ENCODE assay signal across 29 cellular contexts in the genomic region with DNA sequence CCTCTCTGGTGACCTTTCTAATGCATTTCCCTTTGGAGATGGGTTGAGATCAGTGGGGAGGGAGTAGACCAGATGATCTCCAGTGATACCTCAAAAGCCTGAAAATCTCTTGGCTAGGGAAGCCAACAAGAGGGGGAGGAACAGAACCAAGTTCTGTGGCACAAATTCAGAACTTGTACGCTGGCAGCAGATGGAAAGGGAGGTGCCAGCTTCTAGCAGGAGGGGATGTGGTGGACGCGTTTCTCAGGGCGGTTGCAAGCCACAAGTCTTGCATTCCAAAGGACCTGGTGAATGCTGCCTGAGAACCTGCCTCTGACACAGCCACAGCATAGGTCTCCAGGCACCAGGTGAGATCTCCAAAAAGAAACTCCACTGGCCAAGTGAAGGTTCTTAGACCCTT. TPM values are rescaled to one million over a fixed set of nuclear protein-coding genes. Genes with fewer than 3 reads are reported as not detected.
DNase-seq lines count a peak whose midpoint lies in the region; TF ChIP-seq lines count a peak whose summit lies in the region.
"Had no signal": no experiment of that assay in that cellular context is flagged by ENCODE, and none has a peak within 500 bp of the region (broad histone marks: within the 10 kb centered on the region; RNA-seq: fewer than 3 reads in every experiment).

No MANE protein-coding gene starts in this region.

- no peaks in the 10 kb centered on the region for H3K36me3 Mint-ChIP-seq in H9 (ENCODE audit: insufficient read depth in 1 of 3, low read depth in 3 of 3)
- H3K36me3 Mint-ChIP-seq: activated CD8-positive, alpha-beta memory T cell treated with anti-CD3 and anti-CD28 coated beads, Interleukin-2, amount 10 ng/mL, durations not matched to agents 7 days and 5 days; CD8-positive, alpha-beta memory T cell; immature natural killer cell had no signal

- no peak overlapping the region for H3K4ac ChIP-seq in H9 (ENCODE audit: low read depth, low read length)

- H3K27ac Mint-ChIP-seq in H9: no peak overlapping the region; a peak in 1 of 7 replicates
- H3K27ac Mint-ChIP-seq: activated CD8-positive, alpha-beta memory T cell treated with anti-CD3 and anti-CD28 coated beads, Interleukin-2, amount 10 ng/mL, durations not matched to agents 7 days and 5 days; CD8-positive, alpha-beta memory T cell; immature natural killer cell; T-helper 1 cell treated with Interleukin-12 subunit alpha and Interleukin-12 subunit beta and Interleukin-4 antibody, amounts not matched to agents 30 μg/mL and 1 μg/mL, for 36 hours had no signal

- peak overlapping the region; percentile 34 for H4K5ac ChIP-seq in H9 (ENCODE audit: insufficient read length, low read depth, low read length)

- intact Hi-C loops in thyroid gland (cut with DNase I): no loop called here

- no peak overlapping the region for H2BK15ac ChIP-seq in H9 (ENCODE audit: low read depth, low read length)

- H3K79me1 ChIP-seq in H9 (ENCODE audit: insufficient read depth, low read depth, low read length, poor library complexity, severe bottlenecking): no peaks in the 10 kb centered on the region

- no peaks in the 10 kb centered on the region for H3K23me2 ChIP-seq in H9 (ENCODE audit: insufficient read length, low read depth, low read length, poor library complexity, severe bottlenecking)

- no peak overlapping the region for H3K4me2 ChIP-seq in H9 (ENCODE audit: insufficient read depth, insufficient read length, low read length)
- H3K4me2 ChIP-seq: SK-N-SH had no signal

- no peaks in the 10 kb centered on the region for H3K4me1 Mint-ChIP-seq in H9
- H3K4me1 Mint-ChIP-seq: activated CD8-positive, alpha-beta memory T cell treated with anti-CD3 and anti-CD28 coated beads, Interleukin-2, amount 10 ng/mL, durations not matched to agents 7 days and 5 days; CD8-positive, alpha-beta memory T cell; central memory CD8-positive, alpha-beta T cell; immature natural killer cell; neural crest cell had no signal

- H3K23ac ChIP-seq in H9 (ENCODE audit: insufficient read length, low read depth, low read length): no peak overlapping the region

- H4K20me1 ChIP-seq in H9 (ENCODE audit: control insufficient read depth, insufficient read depth, insufficient read length): no peaks in the 10 kb centered on the region

- peaks cover 34% of the 10 kb centered on the region for H3K27me3 Mint-ChIP-seq in H9 (ENCODE audit: low read depth)
- H3K27me3 Mint-ChIP-seq: activated CD8-positive, alpha-beta memory T cell treated with anti-CD3 and anti-CD28 coated beads, Interleukin-2, amount 10 ng/mL, durations not matched to agents 7 days and 5 days had no signal

- no peak for DNase-seq in H9
- no peak for DNase-seq in coronary artery (ENCODE audit: low spot score)
- DNase-seq in thyroid gland: peak; percentile 34 to 39
- no peak for DNase-seq in NCI-H2171 (lab: John Stamatoyannopoulos, UW)
- no peak for DNase-seq in stimulated activated CD4-positive, alpha-beta T cell treated with anti-CD3 and anti-CD28 coated beads, Interleukin-15, amount 100 ng/mL, for 24 hours
- no peak for DNase-seq in NCI-H2196 treated with DMSO at 0.1 percent for 48 hours (lab: John Stamatoyannopoulos, UW; ENCODE audit: unreplicated experiment)
- DNase-seq: ACHN; activated CD4-positive, CD25-positive, alpha-beta regulatory T cell; activated CD8-positive, alpha-beta memory T cell treated with anti-CD3 and anti-CD28 coated beads, Interleukin-2, amount 10 ng/mL, durations not matched to agents 7 days and 5 days; activated T-cell treated with anti-CD3 and anti-CD28 coated beads, Interleukin-2, amount 50 U/mL, for 4 hours; CD8-positive, alpha-beta memory T cell; dermis blood vessel endothelial cell; gastrocnemius medialis; H7; hypothalamus; immature natural killer cell; KBM-7; NCI-H1092; NCI-H187; NCI-H524 treated with DMSO at 0.1 percent for 48 hours; NK-92 treated with Interleukin-12 subunit alpha and Interleukin-12 subunit beta, amount 100 ng/mL, for 24 hours; pancreas; PC-3; SK-N-SH; stimulated activated CD4-positive, alpha-beta T cell treated with anti-CD3 and anti-CD28 coated beads, Interleukin-4, amount 100 ng/mL, for 4 hours had no signal

- no peak overlapping the region for H2BK5ac ChIP-seq in H9 (ENCODE audit: insufficient read length, low read length)

- no peak overlapping the region for H4K8ac ChIP-seq in H9 (replicated peaks; ENCODE audit: insufficient read length, low read depth, low read length)

- TF ChIP-seq CTCF in H9 (conservative IDR thresholded peaks at IDR 0.05): no peak
- TF ChIP-seq CTCF in coronary artery (IDR thresholded peaks at IDR 0.05): no peak
- TF ChIP-seq CTCF in thyroid gland (IDR thresholded peaks at IDR 0.05): no peak

- H2BK12ac ChIP-seq in H9 (ENCODE audit: insufficient read length, low read depth, low read length): no peak overlapping the region

- WGBS in H9 (ENCODE audit: extremely low coverage, insufficient read length, low lambda C conversion rate): no CpG with 5 or more reads among the region's 4 CpGs
- WGBS in thyroid gland, 2 donors: 51 to 53% methylated on average over 4 of the region's 4 CpGs

- no peaks in the 10 kb centered on the region for H3K27me3 ChIP-seq in H9 (ENCODE audit: insufficient read depth, low read length)
- H3K27me3 ChIP-seq in muscle layer of duodenum (ENCODE audit: low read depth, low read length): no peaks in the 10 kb centered on the region
- no peaks in the 10 kb centered on the region for H3K27me3 ChIP-seq in thyroid gland
- H3K27me3 ChIP-seq: gastrocnemius medialis, pancreas had no signal

- no peak overlapping the region for H4K91ac ChIP-seq in H9 (ENCODE audit: insufficient read length, low read depth, low read length)

- H3T11ph ChIP-seq in H9 (ENCODE audit: low read length): no peak overlapping the region

- H3K9me3 ChIP-seq in H9 (ENCODE audit: control insufficient read depth, low read depth, low read length) (no peaks in the 10 kb centered on the region), muscle layer of duodenum (ENCODE audit: control insufficient read depth in 1 of 2, low read length in 2 of 2) (peaks cover 0 to 5% of the 10 kb centered on the region in 2 donors), thyroid gland (no peaks in the 10 kb centered on the region)
- H3K9me3 ChIP-seq: gastrocnemius medialis, pancreas, SK-N-SH had no signal

- no peak overlapping the region for H2AK5ac ChIP-seq in H9 (ENCODE audit: insufficient read length, low read length)

- H3K9me3 Mint-ChIP-seq in H9: no peaks in the 10 kb centered on the region
- H3K9me3 Mint-ChIP-seq: central memory CD8-positive, alpha-beta T cell; neural crest cell; T-helper 1 cell treated with Interleukin-12 subunit alpha and Interleukin-12 subunit beta and Interleukin-4 antibody, amounts not matched to agents 30 μg/mL and 1 μg/mL, for 36 hours had no signal

- H2BK20ac ChIP-seq in H9 (ENCODE audit: low read depth, low read length, poor library complexity, severe bottlenecking): no peak overlapping the region

- no peak overlapping the region for H2BK120ac ChIP-seq in H9 (ENCODE audit: low read depth, low read length, poor library complexity, severe bottlenecking)

- H3K18ac ChIP-seq in H9 (ENCODE audit: insufficient read length, low read depth, low read length): no peak overlapping the region

- H3K4me3 Mint-ChIP-seq in H9: no peak overlapping the region
- H3K4me3 Mint-ChIP-seq: activated CD8-positive, alpha-beta memory T cell treated with anti-CD3 and anti-CD28 coated beads, Interleukin-2, amount 10 ng/mL, durations not matched to agents 7 days and 5 days; activated T-cell treated with anti-CD3 and anti-CD28 coated beads, Interleukin-2, amount 50 U/mL, for 4 hours; CD8-positive, alpha-beta memory T cell; central memory CD8-positive, alpha-beta T cell; immature natural killer cell; neural crest cell; T-helper 1 cell treated with Interleukin-12 subunit alpha and Interleukin-12 subunit beta and Interleukin-4 antibody, amounts not matched to agents 30 μg/mL and 1 μg/mL, for 36 hours had no signal

- no peak overlapping the region for H3K56ac ChIP-seq in H9 (ENCODE audit: insufficient read length, low read depth, low read length)

- no peak overlapping the region for H2AFZ ChIP-seq in H9 (ENCODE audit: low read length)

- H3K9ac ChIP-seq in H9 (ENCODE audit: extremely low read depth, insufficient read length, low read length): no peak overlapping the region
- H3K9ac ChIP-seq: SK-N-SH had no signal

- H3K36me3 ChIP-seq in muscle layer of duodenum (ENCODE audit: control insufficient read depth in 1 of 2, insufficient read depth in 2 of 2, low read length in 2 of 2): no peaks in the 10 kb centered on the region
- no peaks in the 10 kb centered on the region for H3K36me3 ChIP-seq in thyroid gland
- H3K36me3 ChIP-seq: gastrocnemius medialis, pancreas had no signal

- H3K4me1 ChIP-seq in H9 (ENCODE audit: insufficient read depth, low read length) (no peaks in the 10 kb centered on the region), muscle layer of duodenum (ENCODE audit: control insufficient read depth in 1 of 2, insufficient read depth in 2 of 2, low read length in 2 of 2) (peaks cover 0 to 30% of the 10 kb centered on the region in 2 donors), thyroid gland (peaks cover 7 to 15% of the 10 kb centered on the region in 2 donors)
- H3K4me1 ChIP-seq: gastrocnemius medialis, pancreas had no signal

- H3K4me3 ChIP-seq in coronary artery (no peak overlapping the region), muscle layer of duodenum (ENCODE audit: low read depth in 1 of 2, low read length in 2 of 2) (no peak overlapping the region), thyroid gland (replicated peaks in 1 of 3) (no peak overlapping the region)
- H3K4me3 ChIP-seq: gastrocnemius medialis, pancreas had no signal

- H3K14ac ChIP-seq in H9 (ENCODE audit: insufficient read depth, low read length): no peak overlapping the region

- TF ChIP-seq POLR2A in thyroid gland (IDR thresholded peaks at IDR 0.05): no peak

- no peaks in the 10 kb centered on the region for H3K79me2 ChIP-seq in H9 (ENCODE audit: insufficient read depth, low read length)

- H3K27ac ChIP-seq in H9 (ENCODE audit: insufficient read length, low read depth, low read length) (no peak overlapping the region), coronary artery (peak overlapping the region; percentile 63 to 82), muscle layer of duodenum (ENCODE audit: low read length) (peak overlapping the region; percentile 64), thyroid gland (no peak overlapping the region)
- H3K27ac ChIP-seq: pancreas had no signal

RNA-seq across cellular contexts. Expression of gene SLIT3, which starts 13.4 kb away (rescaled TPM):
- total RNA-seq in H9 (2021) (0.75 and 0.92 TPM in 2 replicates), thyroid gland (10 to 100 TPM; 28.4 to 77.2 (median 63.8) TPM)
- total RNA-seq: dermis blood vessel endothelial cell had no signal

Comparison
In these comparisons a context has a peak if more than half of its experiments do, and no peak if none do; other contexts are left out.
1. DNase-seq: peak in thyroid gland (2 of 2); none in H9 (single experiment), coronary artery (single experiment), NCI-H2171 (single experiment), stimulated activated CD4-positive, alpha-beta T cell treated with anti-CD3 and anti-CD28 coated beads, Interleukin-15, amount 100 ng/mL, for 24 hours (single experiment) and NCI-H2196 treated with DMSO at 0.1 percent for 48 hours (single experiment).
2. H3K27ac ChIP-seq: peak in coronary artery (2 of 2) and muscle layer of duodenum (single experiment); none in H9 (single experiment) and thyroid gland (0 of 3).
3. RNA of gene SLIT3, which starts 13.4 kb away (total RNA-seq): 28.4 to 77.2 TPM in thyroid gland; 0.75 to 0.92 TPM in H9; every median in the first group is over 10 times any median in the second.